ENCODE assay signal across 12 cellular contexts in the genomic region with DNA sequence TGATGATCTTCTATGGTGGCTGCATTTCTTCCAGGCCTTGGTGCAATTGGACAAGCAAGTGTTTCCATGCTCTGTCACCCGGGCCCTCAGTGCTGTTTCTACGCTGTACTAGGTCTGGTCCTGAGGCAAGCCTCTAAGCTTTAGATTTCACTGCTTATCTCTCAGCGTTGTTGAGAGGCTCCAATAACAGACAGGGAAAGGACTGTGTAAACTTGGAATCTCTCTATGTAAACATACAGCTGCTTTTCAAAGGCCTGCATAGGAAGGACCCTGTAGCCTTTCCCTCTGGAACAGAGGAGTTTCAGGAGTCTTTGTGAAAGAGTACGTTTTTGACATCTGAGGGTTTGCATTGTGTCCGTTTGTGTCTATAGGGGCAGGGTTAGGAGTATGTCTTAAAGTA. TPM values are rescaled to one million over a fixed set of nuclear protein-coding genes. Genes with fewer than 3 reads are reported as not detected.
DNase-seq lines count a peak whose midpoint lies in the region; ATAC-seq and TF ChIP-seq lines count a peak whose summit lies in the region.
"Had no signal": no experiment of that assay in that cellular context is flagged by ENCODE, and none has a peak within 500 bp of the region (broad histone marks: within the 10 kb centered on the region; RNA-seq: fewer than 3 reads in every experiment).

No MANE protein-coding gene starts in this region.

- H3K27ac ChIP-seq in coronary artery, result peak overlapping the region; percentile 92 to 93

- peaks cover 14% of the 10 kb centered on the region for H3K4me1 ChIP-seq in skeletal muscle satellite cell (ENCODE audit: control insufficient read depth, insufficient read depth, low read length)

- peak overlapping the region; percentile 74 for H3K4me3 ChIP-seq in coronary artery
- H3K4me3 ChIP-seq in skeletal muscle satellite cell (ENCODE audit: low read length), result no peak overlapping the region

- H3K4me2 ChIP-seq in skeletal muscle satellite cell (ENCODE audit: low read length), result peak overlapping the region; percentile 26

- no peak for ATAC-seq in HG03520 (IDR thresholded peaks at IDR 0.05; ENCODE audit: unreplicated experiment)
- ATAC-seq in GM21723 (IDR thresholded peaks at IDR 0.05; ENCODE audit: unreplicated experiment), result no peak

- DNase-seq in DMS79 treated with DMSO at 0.1 percent for 48 hours (lab: John Stamatoyannopoulos, UW) (peak; percentile 47), DMS79 (lab: John Stamatoyannopoulos, UW) (no peak), NCI-H146 treated with DMSO at 0.1 percent for 48 hours (lab: John Stamatoyannopoulos, UW; ENCODE audit: unreplicated experiment) (peak; percentile 89), coronary artery (ENCODE audit: low spot score) (no peak)
- DNase-seq in activated CD4-positive, alpha-beta T cell treated with anti-CD3 and anti-CD28 coated beads for 4 hours, result no peak
- DNase-seq: 8988T; activated CD4-positive, alpha-beta T cell treated with anti-CD3 and anti-CD28 coated beads for 1 hour; kidney glomerular epithelial cell; NCI-H1694 had no signal

- H3K9me3 ChIP-seq in skeletal muscle satellite cell (replicated peaks; ENCODE audit: low read length), result no peaks in the 10 kb centered on the region

- peaks cover 78% of the 10 kb centered on the region for H3K27me3 ChIP-seq in skeletal muscle satellite cell (ENCODE audit: control insufficient read depth, insufficient read depth, low read length)

- H3K9ac ChIP-seq in skeletal muscle satellite cell (ENCODE audit: low read depth, low read length), result no peak overlapping the region

- no peaks in the 10 kb centered on the region for H3K36me3 ChIP-seq in skeletal muscle satellite cell (ENCODE audit: insufficient read depth, low read length)

- no peak for TF ChIP-seq CTCF in coronary artery (IDR thresholded peaks at IDR 0.05)

RNA-seq across cellular contexts. Expression of a gene that starts 38.6 kb away (rescaled TPM):
- total RNA-seq in skeletal muscle satellite cell (2012; rRNA removed), result 37.1 and 39.5 TPM in 2 replicates

Comparison
In these comparisons a context has a peak if more than half of its experiments do, and no peak if none do; other contexts are left out.
1. DNase-seq: peak in DMS79 treated with DMSO at 0.1 percent for 48 hours (single experiment) and NCI-H146 treated with DMSO at 0.1 percent for 48 hours (single experiment); none in DMS79 (single experiment), coronary artery (single experiment) and activated CD4-positive, alpha-beta T cell treated with anti-CD3 and anti-CD28 coated beads for 4 hours (0 of 2).